Comparison of ENCODE assay signal across 8 cellular contexts in genomic region chr4:54941994-54942552, GRCh38.
DNase-seq lines count a peak whose midpoint lies in the region; ATAC-seq and TF ChIP-seq lines count a peak whose summit lies in the region.

No MANE protein-coding gene starts in this region.

- intact Hi-C loops in CD8-positive, alpha-beta T cell (cut with DNase I, micrococcal nuclease), result loop anchor here (2.0 to 10.0 kb wide), 7 partner anchors 17 to 1577 kb away; partner anchors contain the start of genes CLOCK (in 2 of the 2), AASDH (in 1 of the 2), CEP135 (in 1 of the 2) and CHIC2 (in 1 of the 2)
- intact Hi-C loops in PC-9 (cut with micrococcal nuclease; ENCODE audit: unreplicated experiment), result no loop called here

- H3K36me3 ChIP-seq in CD8-positive, alpha-beta T cell (ENCODE audit: insufficient read depth, low read length), result no peaks in the 10 kb centered on the region
- H3K36me3 ChIP-seq in PC-9 (ENCODE audit: low read depth), result no peaks in the 10 kb centered on the region

- TF ChIP-seq CTCF in CD8-positive, alpha-beta T cell (IDR thresholded peaks at IDR 0.05), result no peak
- no peak for TF ChIP-seq CTCF in PC-9 (conservative IDR thresholded peaks at IDR 0.05)

- H3K79me2 ChIP-seq in PC-9 (ENCODE audit: low read depth), result no peaks in the 10 kb centered on the region

- peak overlapping the region; percentile 71 for H3K4me3 Mint-ChIP-seq in CD8-positive, alpha-beta T cell
- peak overlapping the region; percentile 72 for H3K4me3 Mint-ChIP-seq in activated naive CD4-positive, alpha-beta T cell treated with anti-CD3 and anti-CD28 coated beads, Interleukin-2, amount 50 U/mL, for 24 hours

- H3K9me2 ChIP-seq in PC-9 (ENCODE audit: insufficient read depth), result no peaks in the 10 kb centered on the region

- no peaks in the 10 kb centered on the region for H3K27me3 Mint-ChIP-seq in CD8-positive, alpha-beta T cell (ENCODE audit: low read depth)
- no peaks in the 10 kb centered on the region for H3K27me3 Mint-ChIP-seq in activated naive CD4-positive, alpha-beta T cell treated with anti-CD3 and anti-CD28 coated beads, Interleukin-2, amount 50 U/mL, for 24 hours

- no peaks in the 10 kb centered on the region for H3F3A ChIP-seq in PC-9 (ENCODE audit: insufficient read depth, low read depth)

- H3K9me3 ChIP-seq in CD8-positive, alpha-beta T cell (ENCODE audit: low read length), result no peaks in the 10 kb centered on the region
- H3K9me3 ChIP-seq in PC-9 (ENCODE audit: insufficient read depth, low read depth), result no peaks in the 10 kb centered on the region

- H3K36me3 Mint-ChIP-seq in CD8-positive, alpha-beta T cell, result no peaks in the 10 kb centered on the region
- no peaks in the 10 kb centered on the region for H3K36me3 Mint-ChIP-seq in activated naive CD4-positive, alpha-beta T cell treated with anti-CD3 and anti-CD28 coated beads, Interleukin-2, amount 50 U/mL, for 24 hours

- H3K4me1 ChIP-seq in CD8-positive, alpha-beta T cell (ENCODE audit: insufficient read depth, low read length), result peaks cover 40% of the 10 kb centered on the region
- no peaks in the 10 kb centered on the region for H3K4me1 ChIP-seq in PC-9 (replicated peaks; ENCODE audit: insufficient read depth)

- POLR2A ChIA-PET in CD8-positive, alpha-beta T cell (lab: Charles Lee), result interaction anchor here (1.0 to 2.2 kb wide), 4 partner anchors 12 to 603 kb away, joined by 3 to 10 read pairs (median 6); no protein-coding TSS in a partner anchor
- POLR2A ChIA-PET in PC-9 (lab: Charles Lee; ENCODE audit: unreplicated experiment), result no interaction called here

- no TSS peak for BruUV-seq in PC-9 (replicated peaks; lab: Mats Ljungman, UMichigan)

- no peak overlapping the region for H3K4me2 ChIP-seq in PC-9

- ATAC-seq in CD8-positive, alpha-beta T cell, result peak; percentile 79
- ATAC-seq in GM21390 (IDR thresholded peaks at IDR 0.05; ENCODE audit: unreplicated experiment) (peak; percentile 73), HG03025 (IDR thresholded peaks at IDR 0.05; ENCODE audit: low FRiP score, unreplicated experiment) (no peak)

- peak overlapping the region; percentile 98 for H3K27ac Mint-ChIP-seq in CD8-positive, alpha-beta T cell
- peak overlapping the region; percentile 92 for H3K27ac Mint-ChIP-seq in activated naive CD4-positive, alpha-beta T cell treated with anti-CD3 and anti-CD28 coated beads, Interleukin-2, amount 50 U/mL, for 24 hours

- CTCF ChIA-PET in CD8-positive, alpha-beta T cell (lab: Charles Lee), result interaction anchor here (1.5 kb wide), 1 partner anchor 19 kb away, joined by 4 read pairs; no protein-coding TSS in a partner anchor
- CTCF ChIA-PET in PC-9 (lab: Charles Lee), result no interaction called here

- no peaks in the 10 kb centered on the region for H4K20me1 ChIP-seq in PC-9 (ENCODE audit: insufficient read depth)

- peak overlapping the region; percentile 12 for H3K4me3 ChIP-seq in CD8-positive, alpha-beta T cell (ENCODE audit: low read depth, low read length)
- H3K4me3 ChIP-seq in PC-9, result no peak overlapping the region

- peak; percentile 18 to 78 (median 30) for DNase-seq in CD8-positive, alpha-beta T cell
- DNase-seq in NCI-H1092 treated with DMSO at 0.1 percent for 48 hours (lab: John Stamatoyannopoulos, UW) (peak; percentile 71), iPS-NIHi7 (ENCODE audit: extremely low spot score) (no peak), PC-9 (no peak)
- peak in 5 of 6 experiments; percentile 3 to 86 (median 38) for DNase-seq in stimulated activated naive CD4-positive, alpha-beta T cell (lab: John Stamatoyannopoulos, UW)

- no peaks in the 10 kb centered on the region for H3K9me3 Mint-ChIP-seq in CD8-positive, alpha-beta T cell
- H3K9me3 Mint-ChIP-seq in activated naive CD4-positive, alpha-beta T cell treated with anti-CD3 and anti-CD28 coated beads, Interleukin-2, amount 50 U/mL, for 24 hours, result no peaks in the 10 kb centered on the region

- H3K4me1 Mint-ChIP-seq in CD8-positive, alpha-beta T cell (ENCODE audit: low read depth), result peaks cover 56% of the 10 kb centered on the region
- H3K4me1 Mint-ChIP-seq in activated naive CD4-positive, alpha-beta T cell treated with anti-CD3 and anti-CD28 coated beads, Interleukin-2, amount 50 U/mL, for 24 hours, result peaks cover 77% of the 10 kb centered on the region

- H3K27me3 ChIP-seq in CD8-positive, alpha-beta T cell (ENCODE audit: insufficient read depth, low read length), result no peaks in the 10 kb centered on the region
- no peaks in the 10 kb centered on the region for H3K27me3 ChIP-seq in PC-9 (ENCODE audit: insufficient read depth, low read depth)

- no peak overlapping the region for H2AFZ ChIP-seq in PC-9

- H3K27ac ChIP-seq in CD8-positive, alpha-beta T cell (ENCODE audit: low read depth, low read length), result peak overlapping the region; percentile 59
- no peak overlapping the region for H3K27ac ChIP-seq in PC-9

Comparison
In these comparisons a context has a peak if more than half of its experiments do, and no peak if none do; other contexts are left out.
1. DNase-seq: peak in CD8-positive, alpha-beta T cell (7 of 7), NCI-H1092 treated with DMSO at 0.1 percent for 48 hours (single experiment) and stimulated activated naive CD4-positive, alpha-beta T cell (5 of 6); none in iPS-NIHi7 (single experiment) and PC-9 (0 of 2).